Comparison of ENCODE assay signal across 19 cellular contexts in the genomic region with DNA sequence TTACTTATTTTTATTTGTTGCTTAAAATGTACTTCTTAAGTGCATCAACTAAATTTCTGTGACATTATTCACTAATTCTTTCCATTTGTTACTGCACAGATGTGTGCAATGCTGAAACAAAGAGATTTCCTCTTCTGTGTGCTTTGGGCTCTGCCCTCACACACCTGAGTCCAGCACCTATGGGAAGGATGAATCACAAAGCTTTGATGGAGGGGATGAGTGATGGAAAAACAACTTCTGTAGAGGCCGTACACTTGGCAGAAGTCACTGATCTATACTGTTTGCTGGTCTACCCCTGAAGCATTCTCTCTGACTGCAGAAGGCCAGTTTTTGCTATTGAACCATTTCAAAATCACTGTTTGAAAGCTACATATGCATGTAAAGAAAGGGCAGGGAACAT.
DNase-seq lines count a peak whose midpoint lies in the region; ATAC-seq and TF ChIP-seq lines count a peak whose summit lies in the region.
"Had no signal": no experiment of that assay in that cellular context is flagged by ENCODE, and none has a peak within 500 bp of the region (broad histone marks: within the 10 kb centered on the region; RNA-seq: fewer than 3 reads in every experiment).

No MANE protein-coding gene starts in this region.

- no peaks in the 10 kb centered on the region for H3K27me3 ChIP-seq in foreskin keratinocyte
- H3K27me3 ChIP-seq: BE2C had no signal

- TF ChIP-seq CTCF in foreskin keratinocyte (conservative IDR thresholded peaks at IDR 0.05) = no peak

- H3K4me1 Mint-ChIP-seq in activated naive CD4-positive, alpha-beta T cell treated with anti-CD3 and anti-CD28 coated beads, Interleukin-2, amount 50 U/mL, for 24 hours = peaks cover 22% of the 10 kb centered on the region
- H3K4me1 Mint-ChIP-seq in activated naive CD8-positive, alpha-beta T cell (ENCODE audit: low read depth) = peaks cover 24% of the 10 kb centered on the region

- H3K4me1 ChIP-seq in foreskin keratinocyte = no peaks in the 10 kb centered on the region
- H3K4me1 ChIP-seq: BE2C had no signal

- H3K36me3 Mint-ChIP-seq in activated naive CD4-positive, alpha-beta T cell treated with anti-CD3 and anti-CD28 coated beads, Interleukin-2, amount 50 U/mL, for 24 hours = no peaks in the 10 kb centered on the region
- H3K36me3 Mint-ChIP-seq in activated naive CD8-positive, alpha-beta T cell = no peaks in the 10 kb centered on the region

- no peaks in the 10 kb centered on the region for H3K9me3 Mint-ChIP-seq in activated naive CD4-positive, alpha-beta T cell treated with anti-CD3 and anti-CD28 coated beads, Interleukin-2, amount 50 U/mL, for 24 hours
- H3K9me3 Mint-ChIP-seq in activated naive CD8-positive, alpha-beta T cell (ENCODE audit: low read depth) = no peaks in the 10 kb centered on the region

- no peaks in the 10 kb centered on the region for H3K27me3 Mint-ChIP-seq in activated naive CD4-positive, alpha-beta T cell treated with anti-CD3 and anti-CD28 coated beads, Interleukin-2, amount 50 U/mL, for 24 hours
- H3K27me3 Mint-ChIP-seq in activated naive CD8-positive, alpha-beta T cell = no peaks in the 10 kb centered on the region

- no peak overlapping the region for H3K4me3 Mint-ChIP-seq in activated naive CD4-positive, alpha-beta T cell treated with anti-CD3 and anti-CD28 coated beads, Interleukin-2, amount 50 U/mL, for 24 hours
- no peak overlapping the region for H3K4me3 Mint-ChIP-seq in activated naive CD8-positive, alpha-beta T cell

- no peak for DNase-seq in activated naive CD4-positive, alpha-beta T cell treated with Interleukin-2 at 50 U/mL for 16 hours
- peak in 1 of 2 donors; percentile 38 for DNase-seq in foreskin keratinocyte
- DNase-seq in NCI-H2029 treated with DMSO at 0.1 percent for 48 hours (lab: John Stamatoyannopoulos, UW) = no peak
- no peak for DNase-seq in NCI-H226
- DNase-seq: BE2C, DMS 273 treated with DMSO at 0.1 percent for 48 hours, DMS79 treated with DMSO at 0.1 percent for 48 hours, H7, KG1, NCI-H1092, NCI-H1436 treated with DMSO at 0.1 percent for 48 hours, NCI-H1930, NCI-H2227 treated with DMSO at 0.1 percent for 48 hours, NCI-H524, NCI-H82 had no signal

- H3K27ac Mint-ChIP-seq in activated naive CD4-positive, alpha-beta T cell treated with anti-CD3 and anti-CD28 coated beads, Interleukin-2, amount 50 U/mL, for 24 hours = peak overlapping the region; percentile 56
- peak overlapping the region; percentile 74 for H3K27ac Mint-ChIP-seq in activated naive CD8-positive, alpha-beta T cell

- H3K27ac ChIP-seq in foreskin keratinocyte = no peak overlapping the region

- ATAC-seq in foreskin keratinocyte (peak; percentile 64), HG03196 (IDR thresholded peaks at IDR 0.05; ENCODE audit: unreplicated experiment) (no peak)
- ATAC-seq: Right ventricle myocardium inferior had no signal
